In genomic region chr22:49186293-49186692, GRCh38 we compare ENCODE assay signal across 10 cellular contexts.
"Had no signal": no experiment of that assay in that cellular context is flagged by ENCODE, and none has a peak within 500 bp of the region (broad histone marks: within the 10 kb centered on the region; RNA-seq: fewer than 3 reads in every experiment).

No MANE protein-coding gene starts in this region.

- H3K4me3 ChIP-seq: GM23338 had no signal

- FAIRE-seq: H1, H54 had no signal

- H3K4me3 Mint-ChIP-seq: GM23338, H9, HFFc6 had no signal

- H3K4me2 ChIP-seq: GM23338, KMS-11 had no signal

- DNase-seq: H9, HCEC 1CT, HFFc6, IMR-90, KBM-7 had no signal

- H3K27ac Mint-ChIP-seq: GM23338, HFFc6 had no signal

- H3K27ac ChIP-seq: HL-60, KMS-11 had no signal

- H2AFZ ChIP-seq: GM23338 had no signal

- ATAC-seq: GM23338 had no signal

- H3K9ac ChIP-seq: KMS-11 had no signal
